2 cellular contexts compared by ENCODE assay signal in genomic region chr6:125124250-125124777, GRCh38.
TF ChIP-seq lines count a peak whose summit lies in the region.

No MANE protein-coding gene starts in this region.

TF ChIP-seq in K562, 482 proteins besides CTCF, POLR2A, EP300 and RAD21:
- no peak for TF ChIP-seq ZKSCAN8 (CRISPR knock-in tag; IDR thresholded peaks at IDR 0.05)
- TF ChIP-seq ZNF316 (IDR thresholded peaks at IDR 0.05) = peak; percentile 49
- no peak for TF ChIP-seq ZNF134 (CRISPR knock-in tag; conservative IDR thresholded peaks at IDR 0.05)
- no peak for TF ChIP-seq ZNF584 (CRISPR knock-in tag; IDR thresholded peaks at IDR 0.05; ENCODE audit: low read depth)
- peak; percentile 47 for TF ChIP-seq C11orf30 (IDR thresholded peaks at IDR 0.05; ENCODE audit: low read depth)
- no peak for TF ChIP-seq THRB (CRISPR knock-in tag; conservative IDR thresholded peaks at IDR 0.05)
- TF ChIP-seq NFE2 (IDR thresholded peaks at IDR 0.05; ENCODE audit: low read depth) = peak; percentile 63

TF ChIP-seq in liver, 16 proteins besides CTCF, POLR2A, EP300 and RAD21:
- TF ChIP-seq ZBTB33 (IDR thresholded peaks at IDR 0.05) (no peak), FOXA2 (IDR thresholded peaks at IDR 0.05) (no peak), HNF4A (conservative IDR thresholded peaks at IDR 0.05) (no peak), YY1 (IDR thresholded peaks at IDR 0.05) (no peak), RXRA (IDR thresholded peaks at IDR 0.05) (no peak)
